ENCODE assay signal across 1 cellular context in the genomic region with DNA sequence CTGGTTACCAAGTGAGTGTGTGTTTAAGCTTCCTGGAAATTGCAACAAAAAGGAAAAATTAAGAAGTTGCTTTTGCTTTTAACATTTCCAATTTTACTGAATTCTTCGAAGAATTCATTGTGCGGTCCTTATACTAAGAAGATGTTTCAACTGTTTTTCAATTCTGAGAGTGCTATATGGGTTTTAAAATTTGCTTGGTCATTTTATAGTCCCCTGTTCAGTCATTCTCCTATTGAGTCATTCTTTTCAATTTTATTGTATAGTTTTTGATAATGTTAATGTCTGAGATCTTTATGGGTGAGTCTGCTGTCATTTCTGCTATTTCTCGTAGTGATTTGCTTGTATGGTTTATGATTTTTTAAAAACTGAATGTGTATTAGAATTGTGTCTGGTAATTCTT.
TF ChIP-seq lines count a peak whose summit lies in the region.

No MANE protein-coding gene starts in this region.

TF ChIP-seq in GM23338, 12 proteins besides CTCF, POLR2A, EP300 and RAD21:
- no peak for TF ChIP-seq EZH2phosphoT487 (IDR thresholded peaks at IDR 0.05; ENCODE audit: unreplicated experiment)
- no peak for TF ChIP-seq ZNF114 (CRISPR knock-in tag; IDR thresholded peaks at IDR 0.05)
